Comparison of ENCODE assay signal across 16 cellular contexts in genomic region chr12:14921218-14921617, GRCh38. TPM values are rescaled to one million over a fixed set of nuclear protein-coding genes. Genes with fewer than 3 reads are reported as not detected.
A peak's percentile ranks its signal among the peaks of the same experiment; 100 is the strongest.
DNase-seq lines count a peak whose midpoint lies in the region; ATAC-seq, FAIRE-seq and TF ChIP-seq lines count a peak whose summit lies in the region.
"Had no signal": no experiment of that assay in that cellular context is flagged by ENCODE, and none has a peak within 500 bp of the region (broad histone marks: within the 10 kb centered on the region; RNA-seq: fewer than 3 reads in every experiment).

No MANE protein-coding gene starts in this region.

- DNase-seq in activated T-cell treated with anti-CD3 and anti-CD28 coated beads, Interleukin-2, amount 50 U/mL, for 72 hours = no peak
- no peak for DNase-seq in activated T-cell treated with anti-CD3 and anti-CD28 coated beads, Interleukin-2, amount 50 U/mL, for 1 hour
- DNase-seq in stimulated activated effector memory CD8-positive, alpha-beta T cell treated with anti-CD3 and anti-CD28 coated beads, Interleukin-12 subunit alpha, Interleukin-12 subunit beta, amount 100 ng/mL, for 72 hours (ENCODE audit: low spot score in 2 of 2) = no peak
- DNase-seq in A673 (ENCODE audit: low spot score) (no peak), NCI-H345 treated with DMSO at 0.1 percent for 48 hours (lab: John Stamatoyannopoulos, UW; ENCODE audit: unreplicated experiment) (no peak), HepG2 (ENCODE audit: low spot score) (no peak)
- DNase-seq: activated naive CD4-positive, alpha-beta T cell treated with anti-CD3 and anti-CD28 coated beads, Interleukin-2, amount 50 U/mL, for 16 hours; left cardiac atrium; NCI-H1436; NCI-H510A had no signal

- H3K9me3 Mint-ChIP-seq in activated T-cell treated with anti-CD3 and anti-CD28 coated beads, Interleukin-2, amount 50 U/mL, for 72 hours = no peaks in the 10 kb centered on the region
- peaks cover 3% of the 10 kb centered on the region for H3K9me3 Mint-ChIP-seq in stimulated activated effector memory CD8-positive, alpha-beta T cell treated with anti-CD3 and anti-CD28 coated beads, Interleukin-12 subunit alpha, Interleukin-12 subunit beta, amount 100 ng/mL, for 72 hours
- H3K9me3 Mint-ChIP-seq: type B pancreatic cell had no signal

- H3K4me2 ChIP-seq in HepG2 (ENCODE audit: low read depth, low read length) = no peak overlapping the region

- in situ Hi-C loops in HepG2 (cut with HindIII; ENCODE audit: extremely low pct_ligation_motif_present, low pct_unique_long_range_greater_than_20kb) = no loop called here

- no peak for FAIRE-seq in HepG2 (lab: Jason Lieb, UNC)

- peak overlapping the region in 1 of 2 donors; percentile 33 for H3K4me3 Mint-ChIP-seq in activated T-cell treated with anti-CD3 and anti-CD28 coated beads, Interleukin-2, amount 50 U/mL, for 72 hours
- H3K4me3 Mint-ChIP-seq in stimulated activated effector memory CD8-positive, alpha-beta T cell treated with anti-CD3 and anti-CD28 coated beads, Interleukin-12 subunit alpha, Interleukin-12 subunit beta, amount 100 ng/mL, for 72 hours = no peak overlapping the region
- H3K4me3 Mint-ChIP-seq: type B pancreatic cell had no signal

- H3K4me3 ChIP-seq in A673 (ENCODE audit: low read depth, low read length, poor library complexity, severe bottlenecking) (no peak overlapping the region), HepG2 (replicated peaks in 1 of 3; ENCODE audit: insufficient read depth in 1 of 3, low read depth in 2 of 3, low read length in 3 of 3) (no peak overlapping the region)

- WGBS in HepG2 (ENCODE audit: low lambda C conversion rate) = 85% methylated on average over 2 of the region's 2 CpGs

- BruUV-seq in A673 (replicated peaks; lab: Mats Ljungman, UMichigan) = no TSS peak
- no TSS peak for BruUV-seq in HepG2 (replicated peaks; lab: Mats Ljungman, UMichigan)

- POLR2A ChIA-PET in A673 (lab: Charles Lee; ENCODE audit: low non-redundant PET) = no interaction called here
- POLR2A ChIA-PET in HepG2 (lab: Yijun Ruan, JAX) = no interaction called here

- H3K4me1 ChIP-seq in A673 (ENCODE audit: insufficient read depth, low read length, poor library complexity, severe bottlenecking) (peaks cover 4% of the 10 kb centered on the region), HepG2 (ENCODE audit: insufficient read depth, low read length) (no peaks in the 10 kb centered on the region)

- H3K27ac ChIP-seq in A673 (ENCODE audit: low read depth, low read length, poor library complexity, severe bottlenecking) (no peak overlapping the region), HepG2 (ENCODE audit: extremely low read length, insufficient read depth, low read length) (no peak overlapping the region)

- TF ChIP-seq POLR2A in Raji (IDR thresholded peaks at IDR 0.05; ENCODE audit: insufficient read depth, low read depth, low read length) (0 out of 2 replicates have a peak, but pooled peaks have one; percentile 21), HepG2 (IDR thresholded peaks at IDR 0.05; ENCODE audit: insufficient read depth in 1 of 2, low read depth in 2 of 2, low read length in 2 of 2) (no peak)

- H3K27me3 ChIP-seq in A673 (replicated peaks; ENCODE audit: insufficient read depth, low read depth, low read length, poor library complexity) = no peaks in the 10 kb centered on the region
- H3K27me3 ChIP-seq in HepG2 (ENCODE audit: control insufficient read depth in 1 of 2, insufficient read depth in 2 of 2, low read length in 2 of 2) = no peaks in the 10 kb centered on the region

- H3K36me3 Mint-ChIP-seq in activated T-cell treated with anti-CD3 and anti-CD28 coated beads, Interleukin-2, amount 50 U/mL, for 72 hours (ENCODE audit: insufficient read depth in 2 of 2) = peaks cover 4 to 19% of the 10 kb centered on the region in 2 donors
- H3K36me3 Mint-ChIP-seq in stimulated activated effector memory CD8-positive, alpha-beta T cell treated with anti-CD3 and anti-CD28 coated beads, Interleukin-12 subunit alpha, Interleukin-12 subunit beta, amount 100 ng/mL, for 72 hours = peaks cover 24% of the 10 kb centered on the region

- peaks cover 24% of the 10 kb centered on the region for H3K4me1 Mint-ChIP-seq in activated T-cell treated with anti-CD3 and anti-CD28 coated beads, Interleukin-2, amount 50 U/mL, for 72 hours (ENCODE audit: low read depth)
- H3K4me1 Mint-ChIP-seq in stimulated activated effector memory CD8-positive, alpha-beta T cell treated with anti-CD3 and anti-CD28 coated beads, Interleukin-12 subunit alpha, Interleukin-12 subunit beta, amount 100 ng/mL, for 72 hours = peaks cover 18% of the 10 kb centered on the region

- CTCF ChIA-PET in A673 (lab: Charles Lee) (no interaction called here), HepG2 (lab: Yijun Ruan, JAX; ENCODE audit: low intra/inter-chr PET ratio, low total read pairs) (no interaction called here)

- H3K27ac Mint-ChIP-seq in activated T-cell treated with anti-CD3 and anti-CD28 coated beads, Interleukin-2, amount 50 U/mL, for 72 hours = peak overlapping the region; percentile 27
- H3K27ac Mint-ChIP-seq in stimulated activated effector memory CD8-positive, alpha-beta T cell treated with anti-CD3 and anti-CD28 coated beads, Interleukin-12 subunit alpha, Interleukin-12 subunit beta, amount 100 ng/mL, for 72 hours = peak overlapping the region; percentile 76
- H3K27ac Mint-ChIP-seq: type B pancreatic cell had no signal

- TF ChIP-seq EP300 in HepG2 (IDR thresholded peaks at IDR 0.05; ENCODE audit: low read depth in 2 of 2, low read length in 2 of 2) = no peak
- no peak for TF ChIP-seq EP300 in HepG2 (CRISPR knock-in tag; IDR thresholded peaks at IDR 0.05; ENCODE audit: borderline replicate concordance)

- H4K20me1 ChIP-seq in HepG2 (ENCODE audit: insufficient read depth, low read length) = no peaks in the 10 kb centered on the region

- H3K9ac ChIP-seq in HepG2 (ENCODE audit: insufficient read depth, low read depth, low read length) = no peak overlapping the region

- no peak for TF ChIP-seq RAD21 in HepG2 (CRISPR knock-in tag; IDR thresholded peaks at IDR 0.05)

- intact Hi-C loops in A673 (cut with micrococcal nuclease; ENCODE audit: unreplicated experiment) (no loop called here), HepG2 (cut with micrococcal nuclease; ENCODE audit: unreplicated experiment) (no loop called here)

- H3K79me2 ChIP-seq in HepG2 (ENCODE audit: insufficient read depth, low read length) = no peaks in the 10 kb centered on the region

- H3K9me3 ChIP-seq in A673 (ENCODE audit: low read depth, low read length, poor library complexity, severe bottlenecking) (no peaks in the 10 kb centered on the region), HepG2 (ENCODE audit: low read length) (no peaks in the 10 kb centered on the region)

- ATAC-seq in activated T-cell treated with anti-CD3 and anti-CD28 coated beads, Interleukin-2, amount 50 U/mL, for 72 hours (replicated peaks in 1 of 2) = no peak
- ATAC-seq in HG02763 (IDR thresholded peaks at IDR 0.05; ENCODE audit: unreplicated experiment) = peak; percentile 64
- ATAC-seq in stimulated activated effector memory CD8-positive, alpha-beta T cell treated with anti-CD3 and anti-CD28 coated beads, Interleukin-12 subunit alpha, Interleukin-12 subunit beta, amount 100 ng/mL, for 72 hours = no peak
- ATAC-seq in HepG2 = no peak
- ATAC-seq: left cardiac atrium had no signal

- H3K36me3 ChIP-seq in A673 (ENCODE audit: insufficient read depth, low read length, poor library complexity, severe bottlenecking) (no peaks in the 10 kb centered on the region), HepG2 (replicated peaks in 1 of 2; ENCODE audit: control insufficient read depth in 1 of 2, insufficient read depth in 2 of 2, low read length in 2 of 2) (no peaks in the 10 kb centered on the region)

- H3K27me3 Mint-ChIP-seq in activated T-cell treated with anti-CD3 and anti-CD28 coated beads, Interleukin-2, amount 50 U/mL, for 72 hours (ENCODE audit: low read depth) = no peaks in the 10 kb centered on the region
- H3K27me3 Mint-ChIP-seq: type B pancreatic cell had no signal

- H2AFZ ChIP-seq in HepG2 (ENCODE audit: low read length) = no peak overlapping the region

- no peak for TF ChIP-seq CTCF in A673 (conservative IDR thresholded peaks at IDR 0.05; ENCODE audit: low read depth, low read length)
- no peak for TF ChIP-seq CTCF in HepG2 (CRISPR knock-in tag; IDR thresholded peaks at IDR 0.05)

RNA-seq across cellular contexts. Expression of gene ERP27, which starts 17.1 kb away (rescaled TPM):
- total RNA-seq in activated T-cell treated with anti-CD3 and anti-CD28 coated beads, Interleukin-2, amount 50 U/mL, for 72 hours = 1 to 10 TPM; 3.8 to 4.0 TPM
- total RNA-seq in A673 (2021) = not detected in 2 replicates
- 5.1 and 6.6 TPM in 2 replicates for total RNA-seq in HepG2 (2016; rRNA removed; fragmentation: Illumina TruSeq; extraction: Trizol)
- total RNA-seq in HepG2 (2016; cell fraction: cytosol; rRNA removed; fragmentation: Illumina TruSeq; extraction: Trizol; ENCODE audit: low read depth) = 1.5 and 2.2 TPM in 2 replicates
- 4.6 and 8.4 TPM in 2 replicates for total RNA-seq in HepG2 (2016; cell fraction: insoluble cytoplasmic fraction; rRNA removed; fragmentation: Illumina TruSeq; extraction: Trizol)
- total RNA-seq in HepG2 (2016; cell fraction: membrane; rRNA removed; fragmentation: Illumina TruSeq; extraction: Trizol) = 3.1 and 3.6 TPM in 2 replicates
- 7.5 and 8.3 TPM in 2 replicates for total RNA-seq in HepG2 (2016; cell fraction: nucleus; rRNA removed; fragmentation: Illumina TruSeq; extraction: Trizol)
- polyA plus RNA-seq in HepG2 (2011; rRNA removed) = 1.6 and 1.8 TPM in 2 replicates
- 1.2 and 1.8 TPM in 2 replicates for polyA plus RNA-seq in HepG2 (2011; cell fraction: cytosol; rRNA removed)
- 0.34 and 0.36 TPM in 2 replicates for polyA plus RNA-seq in HepG2 (2011; cell fraction: nucleus; rRNA removed)
- 0.33 and 0.59 TPM in 2 replicates for polyA plus RNA-seq in HepG2 (2012)
- 2.1 and 3.6 TPM in 2 replicates for polyA plus RNA-seq in HepG2 (2016; cell fraction: cytosol; fragmentation: Illumina TruSeq; extraction: Trizol; ENCODE audit: low read depth)
- polyA plus RNA-seq in HepG2 (2016; cell fraction: insoluble cytoplasmic fraction; fragmentation: Illumina TruSeq; extraction: Trizol; ENCODE audit: low read depth) = 5.1 and 6.0 TPM in 2 replicates
- polyA plus RNA-seq in HepG2 (2016; cell fraction: membrane; fragmentation: Illumina TruSeq; extraction: Trizol; ENCODE audit: low read depth) = 2.4 and 3.7 TPM in 2 replicates
- polyA plus RNA-seq in HepG2 (2016; cell fraction: nucleus; fragmentation: Illumina TruSeq; extraction: Trizol; ENCODE audit: insufficient read depth, low read depth) = 11.6 and 13.9 TPM in 2 replicates
- 0.92 TPM in 1 of 2 replicates, not detected in the other for polyA minus RNA-seq in HepG2 (2011; rRNA and poly(A)+ RNA removed; ENCODE audit: low replicate concordance)
- polyA minus RNA-seq in HepG2 (2011; cell fraction: cytosol; rRNA and poly(A)+ RNA removed) = 0.35 and 0.59 TPM in 2 replicates
- polyA minus RNA-seq in HepG2 (2011; cell fraction: nucleus; rRNA and poly(A)+ RNA removed) = 0.52 and 0.87 TPM in 2 replicates
- total RNA-seq: RPMI7951 had no signal

RNA-seq across cellular contexts. Expression of gene MGP, which starts 35.6 kb away (rescaled TPM):
- under 1 TPM in 1 of 2 donors, not detected in 1; 0.67 TPM for total RNA-seq in activated T-cell treated with anti-CD3 and anti-CD28 coated beads, Interleukin-2, amount 50 U/mL, for 72 hours
- total RNA-seq in A673 (2021) (not detected in 2 replicates), HepG2 (2016; rRNA removed; fragmentation: Illumina TruSeq; extraction: Trizol) (not detected in 2 replicates)
- total RNA-seq in HepG2 (2016; cell fraction: cytosol; rRNA removed; fragmentation: Illumina TruSeq; extraction: Trizol; ENCODE audit: low read depth) = not detected in 2 replicates
- not detected in 2 replicates for total RNA-seq in HepG2 (2016; cell fraction: insoluble cytoplasmic fraction; rRNA removed; fragmentation: Illumina TruSeq; extraction: Trizol)
- total RNA-seq in HepG2 (2016; cell fraction: membrane; rRNA removed; fragmentation: Illumina TruSeq; extraction: Trizol) = not detected in 2 replicates
- not detected in 2 replicates for total RNA-seq in HepG2 (2016; cell fraction: nucleus; rRNA removed; fragmentation: Illumina TruSeq; extraction: Trizol)
- not detected in 2 replicates for polyA plus RNA-seq in HepG2 (2011; rRNA removed)
- polyA plus RNA-seq in HepG2 (2011; cell fraction: cytosol; rRNA removed) = not detected in 2 replicates
- not detected in 2 replicates for polyA plus RNA-seq in HepG2 (2011; cell fraction: nucleus; rRNA removed)
- not detected in 2 replicates for polyA plus RNA-seq in HepG2 (2012)
- not detected in 2 replicates for polyA plus RNA-seq in HepG2 (2016; cell fraction: cytosol; fragmentation: Illumina TruSeq; extraction: Trizol; ENCODE audit: low read depth)
- not detected in 2 replicates for polyA plus RNA-seq in HepG2 (2016; cell fraction: insoluble cytoplasmic fraction; fragmentation: Illumina TruSeq; extraction: Trizol; ENCODE audit: low read depth)
- polyA plus RNA-seq in HepG2 (2016; cell fraction: membrane; fragmentation: Illumina TruSeq; extraction: Trizol; ENCODE audit: low read depth) = not detected in 2 replicates
- polyA plus RNA-seq in HepG2 (2016; cell fraction: nucleus; fragmentation: Illumina TruSeq; extraction: Trizol; ENCODE audit: insufficient read depth, low read depth) = not detected in 2 replicates
- not detected in 2 replicates for polyA minus RNA-seq in HepG2 (2011; rRNA and poly(A)+ RNA removed; ENCODE audit: low replicate concordance)
- not detected in 2 replicates for polyA minus RNA-seq in HepG2 (2011; cell fraction: cytosol; rRNA and poly(A)+ RNA removed)
- not detected in 2 replicates for polyA minus RNA-seq in HepG2 (2011; cell fraction: nucleus; rRNA and poly(A)+ RNA removed)
- total RNA-seq: T-helper 2 cell treated with Interferon-gamma antibody and Interleukin-4, amounts not matched to agents 100 ng/mL and 5 ng/mL, for 36 hours had no signal

RNA-seq across cellular contexts. Expression of gene ARHGDIB, which starts 40.2 kb away (rescaled TPM):
- 100 to 1,000 TPM; 402 to 450 TPM for total RNA-seq in activated T-cell treated with anti-CD3 and anti-CD28 coated beads, Interleukin-2, amount 50 U/mL, for 72 hours
- total RNA-seq in A673 (2021) = 88.1 and 122 TPM in 2 replicates
- 0.11 and 0.28 TPM in 2 replicates for total RNA-seq in HepG2 (2016; rRNA removed; fragmentation: Illumina TruSeq; extraction: Trizol)
- total RNA-seq in HepG2 (2016; cell fraction: cytosol; rRNA removed; fragmentation: Illumina TruSeq; extraction: Trizol; ENCODE audit: low read depth) = not detected in 2 replicates
- total RNA-seq in HepG2 (2016; cell fraction: insoluble cytoplasmic fraction; rRNA removed; fragmentation: Illumina TruSeq; extraction: Trizol) = 0.30 and 0.48 TPM in 2 replicates
- total RNA-seq in HepG2 (2016; cell fraction: membrane; rRNA removed; fragmentation: Illumina TruSeq; extraction: Trizol) = 0.17 TPM in 1 of 2 replicates, not detected in the other
- not detected in 2 replicates for total RNA-seq in HepG2 (2016; cell fraction: nucleus; rRNA removed; fragmentation: Illumina TruSeq; extraction: Trizol)
- 0.87 and 0.88 TPM in 2 replicates for polyA plus RNA-seq in HepG2 (2011; rRNA removed)
- 0.55 and 1.0 TPM in 2 replicates for polyA plus RNA-seq in HepG2 (2011; cell fraction: cytosol; rRNA removed)
- polyA plus RNA-seq in HepG2 (2011; cell fraction: nucleus; rRNA removed) = 0.52 and 0.53 TPM in 2 replicates
- polyA plus RNA-seq in HepG2 (2012) = 0.36 TPM in 1 of 2 replicates, not detected in the other
- polyA plus RNA-seq in HepG2 (2016; cell fraction: cytosol; fragmentation: Illumina TruSeq; extraction: Trizol; ENCODE audit: low read depth) = not detected in 2 replicates
- polyA plus RNA-seq in HepG2 (2016; cell fraction: insoluble cytoplasmic fraction; fragmentation: Illumina TruSeq; extraction: Trizol; ENCODE audit: low read depth) = 0.28 and 0.43 TPM in 2 replicates
- polyA plus RNA-seq in HepG2 (2016; cell fraction: membrane; fragmentation: Illumina TruSeq; extraction: Trizol; ENCODE audit: low read depth) = 0.27 and 0.32 TPM in 2 replicates
- 0.47 TPM in 1 of 2 replicates, not detected in the other for polyA plus RNA-seq in HepG2 (2016; cell fraction: nucleus; fragmentation: Illumina TruSeq; extraction: Trizol; ENCODE audit: insufficient read depth, low read depth)
- 4.0 and 4.8 TPM in 2 replicates for polyA minus RNA-seq in HepG2 (2011; rRNA and poly(A)+ RNA removed; ENCODE audit: low replicate concordance)
- polyA minus RNA-seq in HepG2 (2011; cell fraction: cytosol; rRNA and poly(A)+ RNA removed) = not detected in 2 replicates
- polyA minus RNA-seq in HepG2 (2011; cell fraction: nucleus; rRNA and poly(A)+ RNA removed) = 0.62 TPM in 1 of 2 replicates, not detected in the other

RNA-seq across cellular contexts. Expression of gene PDE6H, which starts 51.6 kb away (rescaled TPM):
- not detected for total RNA-seq in activated T-cell treated with anti-CD3 and anti-CD28 coated beads, Interleukin-2, amount 50 U/mL, for 72 hours
- total RNA-seq in A673 (2021) (not detected in 2 replicates), HepG2 (2016; rRNA removed; fragmentation: Illumina TruSeq; extraction: Trizol) (not detected in 2 replicates)
- not detected in 2 replicates for total RNA-seq in HepG2 (2016; cell fraction: cytosol; rRNA removed; fragmentation: Illumina TruSeq; extraction: Trizol; ENCODE audit: low read depth)
- total RNA-seq in HepG2 (2016; cell fraction: insoluble cytoplasmic fraction; rRNA removed; fragmentation: Illumina TruSeq; extraction: Trizol) = not detected in 2 replicates
- not detected in 2 replicates for total RNA-seq in HepG2 (2016; cell fraction: membrane; rRNA removed; fragmentation: Illumina TruSeq; extraction: Trizol)
- total RNA-seq in HepG2 (2016; cell fraction: nucleus; rRNA removed; fragmentation: Illumina TruSeq; extraction: Trizol) = not detected in 2 replicates
- not detected in 2 replicates for polyA plus RNA-seq in HepG2 (2011; rRNA removed)
- not detected in 2 replicates for polyA plus RNA-seq in HepG2 (2011; cell fraction: cytosol; rRNA removed)
- not detected in 2 replicates for polyA plus RNA-seq in HepG2 (2011; cell fraction: nucleus; rRNA removed)
- polyA plus RNA-seq in HepG2 (2012) = not detected in 2 replicates
- not detected in 2 replicates for polyA plus RNA-seq in HepG2 (2016; cell fraction: cytosol; fragmentation: Illumina TruSeq; extraction: Trizol; ENCODE audit: low read depth)
- not detected in 2 replicates for polyA plus RNA-seq in HepG2 (2016; cell fraction: insoluble cytoplasmic fraction; fragmentation: Illumina TruSeq; extraction: Trizol; ENCODE audit: low read depth)
- polyA plus RNA-seq in HepG2 (2016; cell fraction: membrane; fragmentation: Illumina TruSeq; extraction: Trizol; ENCODE audit: low read depth) = not detected in 2 replicates
- polyA plus RNA-seq in HepG2 (2016; cell fraction: nucleus; fragmentation: Illumina TruSeq; extraction: Trizol; ENCODE audit: insufficient read depth, low read depth) = not detected in 2 replicates
- polyA minus RNA-seq in HepG2 (2011; rRNA and poly(A)+ RNA removed; ENCODE audit: low replicate concordance) = not detected in 2 replicates
- polyA minus RNA-seq in HepG2 (2011; cell fraction: cytosol; rRNA and poly(A)+ RNA removed) = not detected in 2 replicates
- not detected in 2 replicates for polyA minus RNA-seq in HepG2 (2011; cell fraction: nucleus; rRNA and poly(A)+ RNA removed)
- total RNA-seq: left cardiac atrium; pulmonary artery endothelial cell; RPMI7951; T-helper 2 cell treated with Interferon-gamma antibody and Interleukin-4, amounts not matched to agents 100 ng/mL and 5 ng/mL, for 36 hours had no signal

Comparison
In these comparisons a context has a peak if more than half of its experiments do, and no peak if none do; other contexts are left out.
1. RNA of gene ARHGDIB, which starts 40.2 kb away (total RNA-seq): 402 to 450 TPM in activated T-cell treated with anti-CD3 and anti-CD28 coated beads, Interleukin-2, amount 50 U/mL, for 72 hours and 88.1 to 122 TPM in A673; 0.11 to 0.48 TPM in HepG2; every median in the first group is over 10 times any median in the second.